Comparison of ENCODE assay signal across 22 cellular contexts in the genomic region with DNA sequence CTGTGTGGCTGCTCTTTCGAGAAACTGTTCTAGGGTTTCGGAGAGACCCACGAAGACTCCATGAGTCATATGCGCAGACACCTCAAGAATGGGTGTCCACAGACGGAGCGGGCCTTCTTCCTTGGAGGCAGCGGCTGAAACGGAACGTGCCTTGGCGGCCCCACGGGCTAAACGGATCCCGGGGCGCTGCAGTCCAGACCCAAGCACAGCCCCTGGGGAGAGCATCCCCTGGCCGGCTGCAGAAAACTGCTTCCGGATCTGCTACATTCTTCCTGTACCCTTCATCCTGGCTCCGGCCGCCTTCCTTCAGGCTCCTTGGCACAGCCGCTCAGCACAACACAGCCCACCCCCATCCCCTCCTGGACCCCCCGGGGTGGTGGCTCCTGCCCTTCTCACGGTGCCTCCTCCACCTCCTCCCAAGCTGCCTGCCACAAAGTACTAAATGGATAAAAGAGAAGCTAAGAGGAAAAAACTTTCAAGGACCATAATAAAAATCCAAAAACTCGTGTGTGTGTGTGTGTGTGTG. TPM values are rescaled to one million over a fixed set of nuclear protein-coding genes. Genes with fewer than 3 reads are reported as not detected.
DNase-seq lines count a peak whose midpoint lies in the region; ATAC-seq and TF ChIP-seq lines count a peak whose summit lies in the region.
"Had no signal": no experiment of that assay in that cellular context is flagged by ENCODE, and none has a peak within 500 bp of the region (broad histone marks: within the 10 kb centered on the region; RNA-seq: fewer than 3 reads in every experiment).

No MANE protein-coding gene starts in this region.

- CTCF ChIA-PET in Caco-2 (lab: Charles Lee), result no interaction called here
- CTCF ChIA-PET in naive thymus-derived CD4-positive, alpha-beta T cell (lab: Charles Lee), result no interaction called here
- CTCF ChIA-PET in PC-3 (lab: Charles Lee), result no interaction called here

- H3K27ac Mint-ChIP-seq in Caco-2 (ENCODE audit: unreplicated experiment), result peak overlapping the region; percentile 10
- peak overlapping the region; percentile 81 for H3K27ac Mint-ChIP-seq in activated naive CD8-positive, alpha-beta T cell treated with anti-CD3 and anti-CD28 coated beads for 36 hours
- H3K27ac Mint-ChIP-seq in naive thymus-derived CD4-positive, alpha-beta T cell, result peak overlapping the region; percentile 25 to 81 (median 63)

- H3K9me3 ChIP-seq in BLaER1 treated with 17β-estradiol and CSF1 and Interleukin-3, amounts not matched to agents 10 nM and 100 nM (replicated peaks in 1 of 11), result no peaks in the 10 kb centered on the region; a peak in 2 of 22 replicates
- no peaks in the 10 kb centered on the region for H3K9me3 ChIP-seq in Caco-2
- no peaks in the 10 kb centered on the region for H3K9me3 ChIP-seq in naive thymus-derived CD4-positive, alpha-beta T cell (ENCODE audit: control insufficient read depth in 2 of 3, low read length in 3 of 3)
- H3K9me3 ChIP-seq in GM23248 (ENCODE audit: low read depth), result no peaks in the 10 kb centered on the region
- no peaks in the 10 kb centered on the region for H3K9me3 ChIP-seq in PC-3 (ENCODE audit: low read length)
- H3K9me3 ChIP-seq: breast epithelium, Peyer's patch had no signal

- H3K79me2 ChIP-seq in GM23248 (ENCODE audit: insufficient read depth) (peaks cover 81% of the 10 kb centered on the region), PC-3 (ENCODE audit: low read length) (peaks cover 11% of the 10 kb centered on the region; the same call in 1 of the 2 replicates)

- BruUV-seq in Caco-2 (replicated peaks; lab: Mats Ljungman, UMichigan) (no TSS peak), PC-3 (replicated peaks; lab: Mats Ljungman, UMichigan) (no TSS peak)

- no peaks in the 10 kb centered on the region for H3K9me3 Mint-ChIP-seq in Caco-2 (ENCODE audit: unreplicated experiment)
- H3K9me3 Mint-ChIP-seq in activated naive CD8-positive, alpha-beta T cell treated with anti-CD3 and anti-CD28 coated beads for 36 hours, result no peaks in the 10 kb centered on the region
- peaks cover 0 to 2% (median 0%) of the 10 kb centered on the region in 11 donors for H3K9me3 Mint-ChIP-seq in naive thymus-derived CD4-positive, alpha-beta T cell

- no peak overlapping the region for H2AFZ ChIP-seq in GM23248
- H2AFZ ChIP-seq in PC-3 (ENCODE audit: low read length), result no peak overlapping the region

- H3K27ac ChIP-seq in BLaER1 treated with 17β-estradiol and CSF1 and Interleukin-3, amounts not matched to agents 10 nM and 100 nM, result peak overlapping the region in 3 of 11 experiments; percentile 1 to 43 (median 40); a peak in 4 of 22 replicates
- H3K27ac ChIP-seq in naive thymus-derived CD4-positive, alpha-beta T cell (ENCODE audit: low read depth, low read length), result no peak overlapping the region
- H3K27ac ChIP-seq in GM23248 (no peak overlapping the region), PC-3 (ENCODE audit: low read length) (no peak overlapping the region)
- H3K27ac ChIP-seq: SK-N-MC had no signal

- no peaks in the 10 kb centered on the region for H3K27me3 Mint-ChIP-seq in Caco-2 (ENCODE audit: insufficient read depth, unreplicated experiment)
- H3K27me3 Mint-ChIP-seq in activated naive CD8-positive, alpha-beta T cell treated with anti-CD3 and anti-CD28 coated beads for 36 hours, result no peaks in the 10 kb centered on the region
- no peaks in the 10 kb centered on the region for H3K27me3 Mint-ChIP-seq in naive thymus-derived CD4-positive, alpha-beta T cell

- DNase-seq in Caco-2, result no peak
- DNase-seq in activated naive CD8-positive, alpha-beta T cell treated with anti-CD3 and anti-CD28 coated beads for 36 hours, result no peak
- DNase-seq in naive thymus-derived CD4-positive, alpha-beta T cell, result no peak
- no peak for DNase-seq in activated CD4-positive, CD25-positive, alpha-beta regulatory T cell (lab: John Stamatoyannopoulos, UW)
- DNase-seq in GM23248, result no peak
- DNase-seq in PC-3, result no peak
- DNase-seq: activated CD4-positive, CD25-positive, alpha-beta regulatory T cell treated with anti-CD3 and anti-CD28 coated beads, Interleukin-2, amount 50 U/mL, for 72 hours; cortex of kidney; DND-41; head of caudate nucleus; midbrain; NCI-H1105; NCI-H510A; NK-92 treated with Interleukin-12 subunit alpha and Interleukin-12 subunit beta, amount 100 ng/mL, for 24 hours; Peyer's patch; stimulated activated CD4-positive, alpha-beta T cell treated with anti-CD3 and anti-CD28 coated beads, Interleukin-2, amount 100 ng/mL, for 48 hours; T1000 had no signal

- no peaks in the 10 kb centered on the region for H3F3A ChIP-seq in GM23248 (ENCODE audit: insufficient read depth)
- H3F3A ChIP-seq in PC-3 (ENCODE audit: low read length, unreplicated experiment), result no peaks in the 10 kb centered on the region

- H3K4me3 Mint-ChIP-seq in Caco-2 (ENCODE audit: unreplicated experiment), result no peak overlapping the region
- no peak overlapping the region for H3K4me3 Mint-ChIP-seq in activated naive CD8-positive, alpha-beta T cell treated with anti-CD3 and anti-CD28 coated beads for 36 hours
- H3K4me3 Mint-ChIP-seq in naive thymus-derived CD4-positive, alpha-beta T cell, result peak overlapping the region in 2 of 10 donors; percentile 8 to 70

- ATAC-seq in naive thymus-derived CD4-positive, alpha-beta T cell, result no peak
- ATAC-seq in HG02981 (IDR thresholded peaks at IDR 0.05; ENCODE audit: unreplicated experiment) (no peak), PC-3 (no peak)

- POLR2A ChIA-PET in Caco-2 (lab: Charles Lee), result no interaction called here
- POLR2A ChIA-PET in naive thymus-derived CD4-positive, alpha-beta T cell (lab: Charles Lee), result no interaction called here
- POLR2A ChIA-PET in PC-3 (lab: Charles Lee; ENCODE audit: unreplicated experiment), result no interaction called here

- H3K9ac ChIP-seq in BLaER1 treated with 17β-estradiol and CSF1 and Interleukin-3, amounts not matched to agents 10 nM and 100 nM, result peak overlapping the region in 2 of 11 experiments; percentile 33 to 34; a peak in 1 of 22 replicates
- no peak overlapping the region for H3K9ac ChIP-seq in GM23248
- no peak overlapping the region for H3K9ac ChIP-seq in PC-3 (ENCODE audit: low read length)

- intact Hi-C loops in Caco-2 (cut with micrococcal nuclease; ENCODE audit: unreplicated experiment), result no loop called here
- intact Hi-C loops in naive thymus-derived CD4-positive, alpha-beta T cell (cut with micrococcal nuclease), result no loop called here
- intact Hi-C loops in PC-3 (cut with micrococcal nuclease), result no loop called here

- H3K4me1 Mint-ChIP-seq in Caco-2 (ENCODE audit: low read depth, unreplicated experiment), result no peaks in the 10 kb centered on the region
- peaks cover 17% of the 10 kb centered on the region for H3K4me1 Mint-ChIP-seq in activated naive CD8-positive, alpha-beta T cell treated with anti-CD3 and anti-CD28 coated beads for 36 hours
- H3K4me1 Mint-ChIP-seq in naive thymus-derived CD4-positive, alpha-beta T cell, result peaks cover 8 to 36% (median 27%) of the 10 kb centered on the region in 7 donors

- no peaks in the 10 kb centered on the region for H3K36me3 Mint-ChIP-seq in Caco-2 (ENCODE audit: insufficient read depth, unreplicated experiment)
- H3K36me3 Mint-ChIP-seq in activated naive CD8-positive, alpha-beta T cell treated with anti-CD3 and anti-CD28 coated beads for 36 hours, result peaks cover 5% of the 10 kb centered on the region
- peaks cover 0 to 12% (median 2%) of the 10 kb centered on the region in 5 donors for H3K36me3 Mint-ChIP-seq in naive thymus-derived CD4-positive, alpha-beta T cell

- H3K4me1 ChIP-seq in BLaER1 treated with 17β-estradiol and CSF1 and Interleukin-3, amounts not matched to agents 10 nM and 100 nM, result peaks cover 15 to 90% (median 72%) of the 10 kb centered on the region in 10 experiments
- H3K4me1 ChIP-seq in Caco-2 (no peaks in the 10 kb centered on the region), GM23248 (ENCODE audit: insufficient read depth) (no peaks in the 10 kb centered on the region), PC-3 (ENCODE audit: insufficient read depth, low read length) (no peaks in the 10 kb centered on the region)
- peaks cover 16 to 18% of the 10 kb centered on the region in 2 donors for H3K4me1 ChIP-seq in naive thymus-derived CD4-positive, alpha-beta T cell (ENCODE audit: control insufficient read depth in 2 of 2, insufficient read depth in 2 of 2, low read length in 2 of 2)

- no peak overlapping the region for H3K4me3 ChIP-seq in BLaER1 treated with 17β-estradiol and CSF1 and Interleukin-3, amounts not matched to agents 10 nM and 100 nM
- H3K4me3 ChIP-seq in Caco-2 (ENCODE audit: low read depth, low read length) (no peak overlapping the region), GM23248 (no peak overlapping the region), PC-3 (ENCODE audit: low read length) (no peak overlapping the region)
- no peak overlapping the region for H3K4me3 ChIP-seq in naive thymus-derived CD4-positive, alpha-beta T cell (ENCODE audit: low read length)
- H3K4me3 ChIP-seq: breast epithelium, Peyer's patch, SK-N-MC, skin epidermis had no signal

- WGBS in GM23248 (ENCODE audit: low coverage in 1 of 2, low lambda C conversion rate in 2 of 2, missing lambda C conversion rate in 2 of 2), 2 experiments, result 89 to 92% methylated on average over 20 to 22 of the region's 22 CpGs

- H3K27me3 ChIP-seq in BLaER1 treated with 17β-estradiol and CSF1 and Interleukin-3, amounts not matched to agents 10 nM and 100 nM, result 0 out of 22 replicates have a peak, but pooled peaks cover 0 to 4% (median 0%) of the 10 kb centered on the region in 11 experiments
- H3K27me3 ChIP-seq in Caco-2 (replicated peaks; ENCODE audit: control insufficient read depth, insufficient read depth, low read length), result no peaks in the 10 kb centered on the region
- no peaks in the 10 kb centered on the region for H3K27me3 ChIP-seq in naive thymus-derived CD4-positive, alpha-beta T cell (ENCODE audit: control insufficient read depth in 2 of 2, insufficient read depth in 2 of 2, low read length in 2 of 2)
- no peaks in the 10 kb centered on the region for H3K27me3 ChIP-seq in GM23248 (replicated peaks; ENCODE audit: insufficient read depth)
- no peaks in the 10 kb centered on the region for H3K27me3 ChIP-seq in PC-3 (ENCODE audit: low read length)
- H3K27me3 ChIP-seq: breast epithelium, Peyer's patch had no signal

- in situ Hi-C loops in GM23248 (cut with MboI), result no loop called here

- TF ChIP-seq CTCF in Caco-2 (IDR thresholded peaks at IDR 0.05; ENCODE audit: insufficient read depth in 1 of 2, low read depth in 1 of 2, low read length in 1 of 2, severe bottlenecking in 1 of 2, unreplicated experiment in 1 of 2), result no peak
- no peak for TF ChIP-seq CTCF in PC-3 (conservative IDR thresholded peaks at IDR 0.05; ENCODE audit: low read depth, low read length)

- H3K9me2 ChIP-seq in GM23248 (ENCODE audit: insufficient read depth) (no peaks in the 10 kb centered on the region), PC-3 (replicated peaks; ENCODE audit: low read length) (no peaks in the 10 kb centered on the region)

- peaks cover 0 to 27% (median 11%) of the 10 kb centered on the region in 11 experiments; a peak in 16 of 22 replicates for H3K36me3 ChIP-seq in BLaER1 treated with 17β-estradiol and CSF1 and Interleukin-3, amounts not matched to agents 10 nM and 100 nM
- H3K36me3 ChIP-seq in Caco-2 (ENCODE audit: control insufficient read depth, insufficient read depth, low read length) (no peaks in the 10 kb centered on the region), GM23248 (ENCODE audit: low read depth) (peaks cover 8% of the 10 kb centered on the region; the same call in 1 of the 2 replicates), PC-3 (ENCODE audit: low read depth, low read length) (0 out of 2 replicates have a peak, but pooled peaks cover 6% of the 10 kb centered on the region)
- peaks cover 0 to 30% (median 4%) of the 10 kb centered on the region in 3 experiments for H3K36me3 ChIP-seq in naive thymus-derived CD4-positive, alpha-beta T cell (ENCODE audit: control insufficient read depth in 2 of 3, insufficient read depth in 3 of 3, low read length in 3 of 3)
- H3K36me3 ChIP-seq: breast epithelium had no signal

- peaks cover 0 to 84% (median 34%) of the 10 kb centered on the region in 11 experiments; a peak in 16 of 22 replicates for H4K20me1 ChIP-seq in BLaER1 treated with 17β-estradiol and CSF1 and Interleukin-3, amounts not matched to agents 10 nM and 100 nM
- no peaks in the 10 kb centered on the region for H4K20me1 ChIP-seq in GM23248 (ENCODE audit: insufficient read depth)
- no peaks in the 10 kb centered on the region for H4K20me1 ChIP-seq in PC-3 (ENCODE audit: low read length)

- peak overlapping the region in 10 of 11 experiments; percentile 1 to 73 (median 62); a peak in 19 of 22 replicates for H3K4me2 ChIP-seq in BLaER1 treated with 17β-estradiol and CSF1 and Interleukin-3, amounts not matched to agents 10 nM and 100 nM
- H3K4me2 ChIP-seq in GM23248 (ENCODE audit: unreplicated experiment), result no peak overlapping the region
- no peak overlapping the region for H3K4me2 ChIP-seq in PC-3 (ENCODE audit: low read length)

RNA-seq across cellular contexts. Expression of a gene that starts 25.4 kb away (rescaled TPM):
- total RNA-seq in Caco-2 (2022) (5.7 and 6.3 TPM in 2 replicates), PC-3 (2014; rRNA removed) (38.1 and 53.2 TPM in 2 replicates)
- total RNA-seq in activated naive CD8-positive, alpha-beta T cell treated with anti-CD3 and anti-CD28 coated beads for 36 hours, result 10 to 100 TPM; 12.8 to 15.4 TPM
- total RNA-seq in naive thymus-derived CD4-positive, alpha-beta T cell, result 10 to 100 TPM; 17.2 to 52.7 (median 20.5) TPM
- 1 to 10 TPM; 2.3 to 3.5 TPM for polyA plus RNA-seq in naive thymus-derived CD4-positive, alpha-beta T cell
- total RNA-seq in GM23248 (2014; rRNA removed; shearing (Covaris generic)), result 20.1 and 23.6 TPM in 2 replicates
- 9.5 and 9.6 TPM in 2 replicates for polyA plus RNA-seq in GM23248 (2016; fragmentation: Nextera tagmentation; extraction: Ambion mirVana)

Comparison
In these comparisons a context has a peak if more than half of its experiments do, and no peak if none do; other contexts are left out.
1. H3K4me2 ChIP-seq: peak in BLaER1 treated with 17β-estradiol and CSF1 and Interleukin-3, amounts not matched to agents 10 nM and 100 nM (10 of 11); none in GM23248 (single experiment) and PC-3 (single experiment).
2. H3K27ac Mint-ChIP-seq: peak in every context shown above with its lines; median percentile 81 in activated naive CD8-positive, alpha-beta T cell treated with anti-CD3 and anti-CD28 coated beads for 36 hours; 63 in naive thymus-derived CD4-positive, alpha-beta T cell; 10 in Caco-2.